ENCODE assay signal across 8 cellular contexts in the genomic region with DNA sequence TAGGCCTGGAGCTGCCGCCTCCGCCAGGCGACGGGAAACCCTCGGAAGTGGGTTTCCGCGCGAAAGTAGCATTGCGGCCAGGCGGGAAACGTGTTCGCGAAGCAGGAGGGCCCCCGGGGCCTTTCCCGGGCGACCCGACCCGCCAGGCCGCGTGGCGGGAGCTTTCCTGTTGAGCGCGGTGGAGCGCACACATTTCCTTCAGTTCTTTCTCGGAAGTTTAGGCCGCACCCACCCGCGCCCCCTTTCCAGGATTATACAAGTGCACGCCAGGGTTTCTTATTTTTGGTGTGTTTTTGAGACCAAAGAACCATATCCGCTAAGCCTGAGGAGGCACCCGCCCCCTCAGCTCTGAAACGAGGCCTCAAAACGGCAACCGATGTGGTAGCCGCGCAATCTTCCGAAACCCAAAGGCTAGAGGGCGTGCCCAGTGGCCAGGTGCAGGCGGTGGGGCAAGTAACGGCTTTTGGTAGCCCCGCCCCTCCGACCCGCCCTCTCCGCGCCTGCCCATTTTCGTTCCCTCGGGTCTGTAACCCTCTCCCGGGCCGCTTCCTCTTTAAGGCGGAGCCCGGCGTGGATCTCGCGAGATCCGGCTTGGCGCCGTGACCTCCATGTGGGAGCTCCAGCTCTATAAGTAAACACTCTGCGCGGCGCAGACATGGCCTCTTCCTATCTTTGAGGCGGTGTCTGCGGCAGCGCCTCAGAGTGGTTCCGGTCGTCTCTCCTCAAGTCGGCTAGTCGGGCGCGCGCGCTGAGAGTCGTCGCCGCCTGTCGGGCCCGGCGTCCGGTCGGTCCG. TPM values are rescaled to one million over a fixed set of nuclear protein-coding genes. Genes with fewer than 3 reads are reported as not detected.
DNase-seq lines count a peak whose midpoint lies in the region; ATAC-seq and TF ChIP-seq lines count a peak whose summit lies in the region.

Gene UHRF2 (plus strand): TSS at position 628 of the 793 bp plus-strand sequence. CDS start 292 bp downstream, outside the sequence.

- H3K27ac ChIP-seq in ACC112 (ENCODE audit: low read depth, low read length): peak within 1 kb of the TSS; percentile 74
- peak within 1 kb of the TSS; percentile 98 for H3K27ac ChIP-seq in WERI-Rb-1
- H3K27ac ChIP-seq in mammary epithelial cell (ENCODE audit: insufficient read depth, low read depth, low read length): peak within 1 kb of the TSS; percentile 75
- peak within 1 kb of the TSS; percentile 72 for H3K27ac ChIP-seq in smooth muscle cell (ENCODE audit: low read depth)

- H3F3A ChIP-seq in smooth muscle cell (ENCODE audit: low read depth): no peaks in the 10 kb centered on the region

- no peak for TF ChIP-seq CTCF in WERI-Rb-1 (IDR thresholded peaks at IDR 0.05; ENCODE audit: low read depth, low read length)
- TF ChIP-seq CTCF in mammary epithelial cell (conservative IDR thresholded peaks at IDR 0.05 in 1 of 2, IDR thresholded peaks at IDR 0.05 in 1 of 2; ENCODE audit: extremely low read depth in 1 of 2, insufficient read depth in 1 of 2, low read depth in 1 of 2, low read length in 2 of 2): peak in 1 of 2 donors; percentile 4
- no peak for TF ChIP-seq CTCF in smooth muscle cell (IDR thresholded peaks at IDR 0.05; ENCODE audit: borderline replicate concordance, insufficient read depth, poor library complexity, severe bottlenecking)

- in situ Hi-C loops in mammary epithelial cell (cut with MboI; ENCODE audit: low sequenced_read_pairs in 2 of 2): no loop called here

- H3K4me1 ChIP-seq in ACC112 (ENCODE audit: control insufficient read depth, insufficient read depth, low read length, unreplicated experiment) (peaks cover 24% of the 10 kb centered on the region), mammary epithelial cell (ENCODE audit: insufficient read depth, low read length) (peaks cover 19% of the 10 kb centered on the region), smooth muscle cell (ENCODE audit: low read depth) (peaks cover 20% of the 10 kb centered on the region)

- H3K79me2 ChIP-seq in ACC112 (ENCODE audit: control insufficient read depth, insufficient read depth, low read length, unreplicated experiment): peaks cover 46% of the 10 kb centered on the region
- peaks cover 47% of the 10 kb centered on the region for H3K79me2 ChIP-seq in mammary epithelial cell (ENCODE audit: insufficient read depth, low read length)
- H3K79me2 ChIP-seq in smooth muscle cell (ENCODE audit: low read depth): peaks cover 41% of the 10 kb centered on the region

- H3K4me3 ChIP-seq in ACC112 (ENCODE audit: low read depth, low read length) (peak within 1 kb of the TSS; percentile 97), WERI-Rb-1 (ENCODE audit: low read depth, low read length) (peak within 1 kb of the TSS; percentile 97), mammary epithelial cell (replicated peaks in 1 of 3; ENCODE audit: insufficient read depth in 1 of 3, low read depth in 2 of 3, low read length in 3 of 3) (peak within 1 kb of the TSS; percentile 82 to 95 (median 84)), smooth muscle cell (peak within 1 kb of the TSS; percentile 57)

- DNase-seq in NCI-H2196 treated with DMSO at 0.1 percent for 48 hours (lab: John Stamatoyannopoulos, UW; ENCODE audit: unreplicated experiment) (peak; percentile 99), WERI-Rb-1 (peak; percentile 98), mammary epithelial cell (peak; percentile 98), iPS-NIHi11 (ENCODE audit: low spot score) (peak; percentile 96), smooth muscle cell (lab: John Stamatoyannopoulos, UW; ENCODE audit: unreplicated experiment) (peak; percentile 82)

- dilution Hi-C loops in mammary epithelial cell (cut with HindIII; ENCODE audit: low sequenced_read_pairs): no loop called here

- H2AFZ ChIP-seq in ACC112 (ENCODE audit: low read length, unreplicated experiment) (peak within 1 kb of the TSS; percentile 96), mammary epithelial cell (ENCODE audit: low read depth, low read length) (peak within 1 kb of the TSS; percentile 88), smooth muscle cell (ENCODE audit: low read depth) (peak within 1 kb of the TSS; percentile 75)

- peak within 1 kb of the TSS; percentile 82 for H3K4me2 ChIP-seq in mammary epithelial cell (ENCODE audit: insufficient read depth, low read depth, low read length)
- H3K4me2 ChIP-seq in smooth muscle cell: peak within 1 kb of the TSS; percentile 85

- H3K36me3 ChIP-seq in ACC112 (ENCODE audit: insufficient read depth, low read length) (no peaks in the 10 kb centered on the region), WERI-Rb-1 (peaks cover 31% of the 10 kb centered on the region), mammary epithelial cell (ENCODE audit: insufficient read depth, low read length) (peaks cover 2% of the 10 kb centered on the region), smooth muscle cell (ENCODE audit: low read depth) (no peaks in the 10 kb centered on the region)

- H4K20me1 ChIP-seq in mammary epithelial cell (ENCODE audit: insufficient read depth, low read length) (peaks cover 5% of the 10 kb centered on the region), smooth muscle cell (ENCODE audit: low read depth) (peaks cover 32% of the 10 kb centered on the region)

- 1% methylated on average over 15 of the region's 80 CpGs for WGBS in mammary epithelial cell (ENCODE audit: low coverage, missing lambda C conversion rate)
- 3% methylated on average over 80 of the region's 80 CpGs for WGBS in smooth muscle cell (ENCODE audit: low lambda C conversion rate)

- H3K9ac ChIP-seq in mammary epithelial cell (ENCODE audit: insufficient read depth, low read length): peak within 1 kb of the TSS; percentile 93
- peak within 1 kb of the TSS; percentile 74 for H3K9ac ChIP-seq in smooth muscle cell (ENCODE audit: low read depth)

- BruUV-seq in mammary epithelial cell (replicated peaks; lab: Mats Ljungman, UMichigan): TSS peak; percentile 82

- ATAC-seq in GM18870 (IDR thresholded peaks at IDR 0.05; ENCODE audit: unreplicated experiment) (peak; percentile 78), HG03135 (IDR thresholded peaks at IDR 0.05; ENCODE audit: unreplicated experiment) (peak; percentile 82)

- H3K27me3 ChIP-seq in ACC112 (ENCODE audit: insufficient read depth, low read length) (no peaks in the 10 kb centered on the region), WERI-Rb-1 (ENCODE audit: insufficient read depth, low read depth, severe bottlenecking) (no peaks in the 10 kb centered on the region), mammary epithelial cell (ENCODE audit: insufficient read depth, low read length) (no peaks in the 10 kb centered on the region), smooth muscle cell (ENCODE audit: low read depth) (no peaks in the 10 kb centered on the region)

- intact Hi-C loops in mammary epithelial cell (cut with micrococcal nuclease): loop anchor here (1.0 to 5.0 kb wide), 4 partner anchors 58 to 345 kb away; partner anchors contain the start of gene KDM4C

- H3K9me3 ChIP-seq in WERI-Rb-1 (ENCODE audit: severe bottlenecking) (peaks cover 3% of the 10 kb centered on the region), mammary epithelial cell (replicated peaks; ENCODE audit: insufficient read depth, low read length) (no peaks in the 10 kb centered on the region), smooth muscle cell (replicated peaks; ENCODE audit: low read depth) (no peaks in the 10 kb centered on the region)

- CTCF ChIA-PET in mammary epithelial cell (lab: Charles Lee; ENCODE audit: low non-redundant PET): interaction anchor here (0.6 to 0.7 kb wide), 2 partner anchors 58 to 83 kb away, joined by 3 read pairs; no protein-coding TSS in a partner anchor

RNA-seq across cellular contexts. Expression of gene UHRF2, which starts in this region (rescaled TPM):
- total RNA-seq in mammary epithelial cell (10 to 100 TPM; 45.5 to 72.0 TPM), smooth muscle cell (54.5 and 54.7 TPM in 2 replicates)
- polyA plus RNA-seq in mammary epithelial cell (31.9 TPM), smooth muscle cell (15.6 and 20.0 TPM in 2 replicates)
- polyA minus RNA-seq in mammary epithelial cell: 54.6 TPM

Comparison
In these comparisons a context has a peak if more than half of its experiments do, and no peak if none do; other contexts are left out.
1. Peak in every context shown above with its lines: DNase-seq, ATAC-seq, H3K4me3 ChIP-seq and H3K27ac ChIP-seq.